ENCODE assay signal across 8 cellular contexts in the genomic region with DNA sequence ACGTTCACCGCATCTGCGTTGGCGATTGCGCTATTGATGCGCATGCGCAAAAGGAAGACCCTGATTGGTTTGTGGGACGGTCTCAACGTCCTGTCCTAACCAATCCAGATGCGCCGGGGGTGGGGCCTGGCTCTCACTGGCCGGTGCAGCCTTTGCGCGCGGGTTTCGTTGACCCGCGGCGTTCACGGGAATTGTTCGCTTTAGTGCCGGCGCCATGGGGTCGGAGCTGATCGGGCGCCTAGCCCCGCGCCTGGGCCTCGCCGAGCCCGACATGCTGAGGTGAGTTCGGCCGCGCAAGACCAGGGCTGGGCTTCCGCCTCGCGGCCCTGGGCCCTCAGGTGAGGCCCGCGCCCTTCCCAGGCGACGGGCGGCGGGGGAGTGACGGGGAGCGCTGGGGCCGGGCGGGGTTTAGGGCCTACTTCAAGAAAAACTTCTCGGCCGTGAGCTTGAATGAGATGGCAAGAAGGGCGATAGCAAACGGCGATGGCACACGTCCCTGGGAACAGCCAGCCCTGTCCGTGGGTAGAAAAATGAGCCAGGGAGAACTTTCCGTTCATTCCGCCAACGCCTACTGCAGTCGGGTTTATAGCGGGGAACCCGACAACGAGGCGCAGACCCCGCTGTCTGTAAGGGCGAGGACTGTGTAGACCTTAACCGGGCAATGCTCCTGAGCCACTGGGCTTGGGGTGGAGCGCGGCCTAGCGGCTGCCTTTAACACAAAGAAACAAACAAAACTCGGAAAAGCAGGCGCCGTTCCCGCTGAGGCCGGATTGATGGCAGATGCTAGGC. TPM values are rescaled to one million over a fixed set of nuclear protein-coding genes. Genes with fewer than 3 reads are reported as not detected.
DNase-seq lines count a peak whose midpoint lies in the region; ATAC-seq, FAIRE-seq and TF ChIP-seq lines count a peak whose summit lies in the region.

ORC6 (plus strand) TSS at position 168 of the 789 bp plus-strand sequence; CDS start at position 215, 47 bp downstream.

- H3K27ac Mint-ChIP-seq in activated CD4-positive, alpha-beta T cell treated with anti-CD3 and anti-CD28 coated beads, Interleukin-2, amount 10 ng/mL, durations not matched to agents 24 days and 14 days: no peak within 1 kb of the TSS

- H3K27ac ChIP-seq in left lung: peak within 1 kb of the TSS; percentile 93 to 94

- peaks cover 16 to 52% of the 10 kb centered on the region in 2 donors for H3K4me1 ChIP-seq in left lung

- H3K4me3 Mint-ChIP-seq in activated CD4-positive, alpha-beta T cell treated with anti-CD3 and anti-CD28 coated beads, Interleukin-2, amount 10 ng/mL, durations not matched to agents 24 days and 14 days: no peak within 1 kb of the TSS

- H3K36me3 ChIP-seq in left lung: no peaks in the 10 kb centered on the region

- H3K27me3 Mint-ChIP-seq in activated CD4-positive, alpha-beta T cell treated with anti-CD3 and anti-CD28 coated beads, Interleukin-2, amount 10 ng/mL, durations not matched to agents 24 days and 14 days: no peaks in the 10 kb centered on the region

- H3K36me3 Mint-ChIP-seq in activated CD4-positive, alpha-beta T cell treated with anti-CD3 and anti-CD28 coated beads, Interleukin-2, amount 10 ng/mL, durations not matched to agents 24 days and 14 days (ENCODE audit: low read depth): peaks cover 14% of the 10 kb centered on the region

- peaks cover 34% of the 10 kb centered on the region for H3K4me1 Mint-ChIP-seq in activated CD4-positive, alpha-beta T cell treated with anti-CD3 and anti-CD28 coated beads, Interleukin-2, amount 10 ng/mL, durations not matched to agents 24 days and 14 days

- no peaks in the 10 kb centered on the region for H3K27me3 ChIP-seq in left lung

- DNase-seq in C1 segment of cervical spinal cord (lab: John Stamatoyannopoulos, UW) (peak; percentile 88 to 100 (median 99)), GM19239 (ENCODE audit: insufficient read length, low spot score) (peak; percentile 79), NCI-H526 (lab: John Stamatoyannopoulos, UW) (peak; percentile 96 to 98), dedifferentiated amniotic fluid mesenchymal stem cell (ENCODE audit: extremely low spot score) (peak; percentile 96), left lung (peak; percentile 98)
- DNase-seq in activated CD4-positive, alpha-beta T cell treated with anti-CD3 and anti-CD28 coated beads, Interleukin-2, amount 10 ng/mL, durations not matched to agents 24 days and 14 days: peak; percentile 99
- DNase-seq in stimulated activated CD4-positive, alpha-beta T cell treated with anti-CD3 and anti-CD28 coated beads, Interleukin-2, amount 100 ng/mL, for 4 hours (ENCODE audit: low read depth): peak; percentile 94

- TF ChIP-seq CTCF in left lung (IDR thresholded peaks at IDR 0.05): peak in 1 of 2 donors; percentile 21

- peak within 1 kb of the TSS; percentile 86 to 87 for H3K4me3 ChIP-seq in left lung

- FAIRE-seq in GM19239 (lab: Jason Lieb, UNC): peak; percentile 70

- H3K9me3 ChIP-seq in left lung: no peaks in the 10 kb centered on the region

- intact Hi-C loops in activated CD4-positive, alpha-beta T cell treated with anti-CD3 and anti-CD28 coated beads, Interleukin-2, amount 10 ng/mL, durations not matched to agents 24 days and 14 days (cut with micrococcal nuclease): loop anchor here (1.0 to 5.0 kb wide), 8 partner anchors 16 to 773 kb away; partner anchors contain the start of genes C16orf87, DNAJA2, GPT2 and ITFG1
- intact Hi-C loops in left lung (cut with DNase I): no loop called here

- ATAC-seq in HG03442 (IDR thresholded peaks at IDR 0.05; ENCODE audit: unreplicated experiment) (peak; percentile 69), left lung (peak; percentile 88)

- H3K9me3 Mint-ChIP-seq in activated CD4-positive, alpha-beta T cell treated with anti-CD3 and anti-CD28 coated beads, Interleukin-2, amount 10 ng/mL, durations not matched to agents 24 days and 14 days: no peaks in the 10 kb centered on the region

RNA-seq across cellular contexts. Expression of gene ORC6, which starts in this region (rescaled TPM):
- 64.3 and 66.3 TPM in 2 replicates for total RNA-seq in activated CD4-positive, alpha-beta T cell treated with anti-CD3 and anti-CD28 coated beads, Interleukin-2, amount 10 ng/mL, durations not matched to agents 24 days and 14 days
- total RNA-seq in left lung: 1 to 10 TPM; 7.4 to 7.7 TPM

Comparison
In these comparisons a context has a peak if more than half of its experiments do, and no peak if none do; other contexts are left out.
1. Peak in every context shown above with its lines: DNase-seq, ATAC-seq, H3K4me3 ChIP-seq and H3K27ac ChIP-seq.